13 cellular contexts compared by ENCODE assay signal in the genomic region with DNA sequence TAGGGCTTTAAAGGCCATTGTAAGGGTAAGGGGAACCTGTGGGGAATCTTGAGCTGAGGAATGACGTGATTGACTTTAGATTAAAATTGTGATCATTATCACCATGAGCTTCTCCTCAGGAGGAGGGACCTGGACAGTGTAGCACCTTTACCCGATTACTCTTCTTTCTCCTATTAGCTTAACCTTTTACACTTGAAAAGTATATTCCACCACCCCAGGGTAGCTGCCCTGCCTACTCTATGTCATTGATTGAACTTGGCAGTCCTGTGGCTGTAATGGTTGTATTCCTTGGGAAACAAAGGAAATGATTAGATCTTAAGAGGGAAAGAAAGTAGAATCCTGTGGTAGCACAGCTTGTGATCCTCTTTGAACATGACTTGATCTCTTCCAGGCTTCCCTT. TPM values are rescaled to one million over a fixed set of nuclear protein-coding genes. Genes with fewer than 3 reads are reported as not detected.
"Had no signal": no experiment of that assay in that cellular context is flagged by ENCODE, and none has a peak within 500 bp of the region (broad histone marks: within the 10 kb centered on the region; RNA-seq: fewer than 3 reads in every experiment).

No MANE protein-coding gene starts in this region.

- H3K27ac ChIP-seq: neutrophil, upper lobe of right lung had no signal

- H3K36me3 ChIP-seq: neutrophil, upper lobe of right lung had no signal

- H3K9me3 ChIP-seq: neutrophil, upper lobe of right lung had no signal

- H3K27me3 ChIP-seq: neutrophil, upper lobe of right lung had no signal

- H3K4me3 Mint-ChIP-seq: brain, mesothelial cell of epicardium had no signal

- DNase-seq: activated T-cell treated with anti-CD3 and anti-CD28 coated beads, Interleukin-2, amount 50 U/mL, for 1 hour; amniotic stem cell; effector CD8-positive, alpha-beta T cell; hippocampal formation; stimulated activated naive CD4-positive, alpha-beta T cell treated with Interleukin-2 at 50 U/mL for 16 hours; upper lobe of right lung had no signal

- H3K4me3 ChIP-seq: upper lobe of right lung had no signal

- H3K9me3 Mint-ChIP-seq: activated naive CD4-positive, alpha-beta T cell treated with anti-CD3 and anti-CD28 coated beads, Interleukin-2, amount 50 U/mL, for 72 hours; brain; mesothelial cell of epicardium had no signal

- H3K27me3 Mint-ChIP-seq: brain had no signal

- H3K36me3 Mint-ChIP-seq: activated naive CD4-positive, alpha-beta T cell treated with anti-CD3 and anti-CD28 coated beads, Interleukin-2, amount 50 U/mL, for 72 hours; brain; mesothelial cell of epicardium had no signal

- ATAC-seq: activated CD4-positive, CD25-positive, alpha-beta regulatory T cell treated with anti-CD3 and anti-CD28 coated beads, Interleukin-2, amount 50 U/mL, for 24 hours; activated naive CD4-positive, alpha-beta T cell treated with anti-CD3 and anti-CD28 coated beads, Interleukin-2, amount 50 U/mL, for 72 hours; sciatic nerve; upper lobe of right lung had no signal

- H3K27ac Mint-ChIP-seq: mesothelial cell of epicardium had no signal

RNA-seq across cellular contexts. Expression of gene CACHD1, which starts 47.7 kb away (rescaled TPM):
- total RNA-seq: myocyte had no signal
